26 cellular contexts compared by ENCODE assay signal in the genomic region with DNA sequence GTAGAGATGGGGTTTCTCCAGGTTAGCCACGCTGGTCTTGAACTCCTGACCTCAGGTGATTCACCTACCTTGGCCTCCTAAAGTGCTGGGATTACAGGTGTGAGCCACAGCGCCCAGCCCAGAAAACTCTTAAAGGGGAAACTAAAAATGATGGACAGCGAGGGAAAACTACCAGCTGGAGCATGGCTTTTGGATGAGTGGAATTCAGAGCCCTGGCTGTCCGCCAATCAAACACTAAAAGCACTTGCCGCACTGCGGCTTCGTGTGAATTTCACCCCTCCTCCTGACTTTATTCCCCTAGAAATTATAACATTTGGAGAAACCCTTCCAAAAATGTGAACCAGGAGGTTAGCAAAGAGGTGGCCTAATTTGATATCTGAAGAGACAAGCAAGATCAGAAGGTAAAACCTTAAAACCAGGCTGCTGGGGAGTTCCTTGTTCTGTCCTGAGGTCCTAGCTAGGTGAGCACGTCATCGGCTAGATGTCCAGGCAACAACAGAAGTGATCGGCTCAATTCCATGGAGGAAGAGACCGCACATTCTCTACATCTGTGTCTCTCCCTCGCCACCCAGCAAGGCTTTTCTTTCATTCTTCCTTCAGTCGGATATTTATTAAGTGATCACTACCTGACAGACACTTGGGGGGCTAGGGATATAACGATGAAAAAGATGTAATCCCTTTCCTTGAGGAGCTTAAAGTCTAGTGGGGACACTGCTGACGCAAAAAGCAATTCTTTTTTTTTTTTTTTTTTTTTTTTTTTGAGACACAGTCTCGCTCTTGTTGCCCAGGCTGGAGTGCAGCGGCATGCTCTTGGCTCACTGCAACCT. TPM values are rescaled to one million over a fixed set of nuclear protein-coding genes. Genes with fewer than 3 reads are reported as not detected.
DNase-seq lines count a peak whose midpoint lies in the region; ATAC-seq, FAIRE-seq and TF ChIP-seq lines count a peak whose summit lies in the region.
"Had no signal": no experiment of that assay in that cellular context is flagged by ENCODE, and none has a peak within 500 bp of the region (broad histone marks: within the 10 kb centered on the region; RNA-seq: fewer than 3 reads in every experiment).

No MANE protein-coding gene starts in this region.

- peak overlapping the region; percentile 93 to 94; a peak in 3 of 4 replicates for H3K9ac ChIP-seq in K562 (ENCODE audit: insufficient read depth in 1 of 2, low read depth in 2 of 2, low read length in 2 of 2)

- H3K27me3 ChIP-seq in K562 (ENCODE audit: control insufficient read depth in 2 of 2, insufficient read depth in 2 of 2, low read length in 2 of 2) (no peaks in the 10 kb centered on the region), pancreas (no peaks in the 10 kb centered on the region)
- H3K27me3 ChIP-seq: adrenal gland, cardiac muscle cell, neutrophil, vagina had no signal

- TF ChIP-seq EP300 in K562 (IDR thresholded peaks at IDR 0.05; ENCODE audit: low read length), result no peak

- H3K36me3 Mint-ChIP-seq in T-cell, result no peaks in the 10 kb centered on the region
- H3K36me3 Mint-ChIP-seq: CD14-positive monocyte had no signal

- peaks cover 12% of the 10 kb centered on the region; the same call in 2 of the 3 replicates for H3K36me3 ChIP-seq in K562 (ENCODE audit: control insufficient read depth, insufficient read depth, low read length)
- no peaks in the 10 kb centered on the region for H3K36me3 ChIP-seq in pancreas
- H3K36me3 ChIP-seq: adrenal gland, cardiac muscle cell, esophagus muscularis mucosa, left ventricle myocardium inferior, neutrophil, vagina had no signal

- TF ChIP-seq CTCF in K562 (IDR thresholded peaks at IDR 0.05 in 2 of 3, conservative IDR thresholded peaks at IDR 0.05 in 1 of 3; ENCODE audit: insufficient read depth in 2 of 3, low read depth in 1 of 3, low read length in 3 of 3) (no peak), pancreas (IDR thresholded peaks at IDR 0.05) (no peak)

- FAIRE-seq in K562 (lab: Jason Lieb, UNC) (peak; percentile 70), pancreas (lab: Jason Lieb, UNC) (no peak)

- peaks cover 3 to 7% of the 10 kb centered on the region in 2 donors for H3K27me3 Mint-ChIP-seq in T-cell

- no peak overlapping the region for H3K4me3 Mint-ChIP-seq in T-cell
- H3K4me3 Mint-ChIP-seq: activated CD4-positive, alpha-beta T cell treated with anti-CD3 and anti-CD28 coated beads, Interleukin-2, amount 10 ng/mL, durations not matched to agents 7 days and 5 days; CD14-positive monocyte had no signal

- H3K27ac Mint-ChIP-seq in T-cell, result no peak overlapping the region
- H3K27ac Mint-ChIP-seq: activated CD4-positive, alpha-beta T cell treated with anti-CD3 and anti-CD28 coated beads, Interleukin-2, amount 10 ng/mL, durations not matched to agents 7 days and 5 days had no signal

- H3K9me3 ChIP-seq in K562 (replicated peaks; ENCODE audit: control insufficient read depth, insufficient read depth, low read depth, low read length) (no peaks in the 10 kb centered on the region), pancreas (no peaks in the 10 kb centered on the region)
- H3K9me3 ChIP-seq: adrenal gland, esophagus muscularis mucosa, neutrophil, vagina had no signal

- DNase-seq in NCI-H2107 treated with DMSO at 0.1 percent for 48 hours (lab: John Stamatoyannopoulos, UW; ENCODE audit: unreplicated experiment) (peak; percentile 21), NCI-H2107 (lab: John Stamatoyannopoulos, UW) (no peak), NCI-H1105 treated with DMSO at 0.1 percent for 48 hours (lab: John Stamatoyannopoulos, UW) (peak; percentile 27), K562 (ENCODE audit: extremely low read depth in 1 of 4, low spot score in 3 of 4) (peak; percentile 24 to 73 (median 42)), pancreas (peak in 5 of 6 donors; percentile 74 to 79 (median 78)), pons (ENCODE audit: low spot score) (no peak), ACHN (no peak), T-cell (no peak)
- DNase-seq: activated CD4-positive, alpha-beta T cell treated with anti-CD3 and anti-CD28 coated beads, Interleukin-2, amount 10 ng/mL, durations not matched to agents 7 days and 5 days; activated CD8-positive, alpha-beta memory T cell treated with anti-CD3 and anti-CD28 coated beads, Interleukin-2, amount 50 U/mL, for 4 hours; activated effector memory CD4-positive, alpha-beta T cell treated with Interleukin-2 at 50 U/mL for 16 hours; adrenal gland; dorsolateral prefrontal cortex; glutamatergic neuron; KG1; left ventricle myocardium inferior; NCI-H1048; retina; stimulated activated CD4-positive, alpha-beta T cell treated with anti-CD3 and anti-CD28 coated beads, Interleukin-12 subunit alpha, Interleukin-12 subunit beta, amount 100 ng/mL, for 4 hours; stimulated activated CD8-positive, alpha-beta memory T cell treated with anti-CD3 and anti-CD28 coated beads, Interleukin-4, amount 100 ng/mL, for 48 hours had no signal

- no peaks in the 10 kb centered on the region for H3K4me1 Mint-ChIP-seq in T-cell
- H3K4me1 Mint-ChIP-seq: activated CD4-positive, alpha-beta T cell treated with anti-CD3 and anti-CD28 coated beads, Interleukin-2, amount 10 ng/mL, durations not matched to agents 7 days and 5 days had no signal

- peak; percentile 43 for ATAC-seq in K562
- peak; percentile 82 to 88 (median 86) for ATAC-seq in pancreas
- no peak for ATAC-seq in T-cell (replicated peaks in 1 of 4)

- peak overlapping the region; percentile 73 for H2AFZ ChIP-seq in K562 (ENCODE audit: low read depth, low read length)

- peak overlapping the region; percentile 100 for H3K27ac ChIP-seq in K562 (ENCODE audit: extremely low read depth, low read depth, low read length)
- peak overlapping the region in 1 of 4 donors; percentile 17 for H3K27ac ChIP-seq in pancreas
- H3K27ac ChIP-seq: adrenal gland, cardiac muscle cell, dorsolateral prefrontal cortex, esophagus muscularis mucosa, left ventricle myocardium inferior, neutrophil, vagina had no signal

- peaks cover 76% of the 10 kb centered on the region for H3K79me2 ChIP-seq in K562 (ENCODE audit: control insufficient read depth, insufficient read depth, low read length)

- H3K9me1 ChIP-seq in K562 (ENCODE audit: control insufficient read depth, insufficient read depth, low read length), result no peaks in the 10 kb centered on the region

- TF ChIP-seq POLR2A in K562 (conservative IDR thresholded peaks at IDR 0.05), result no peak

- peaks cover 12 to 26% of the 10 kb centered on the region in 2 experiments for H3K4me1 ChIP-seq in K562 (replicated peaks in 1 of 2; ENCODE audit: control insufficient read depth in 2 of 2, insufficient read depth in 2 of 2, low read length in 2 of 2)
- H3K4me1 ChIP-seq in pancreas, result no peaks in the 10 kb centered on the region
- H3K4me1 ChIP-seq: adrenal gland, esophagus muscularis mucosa, left ventricle myocardium inferior, vagina had no signal

- TF ChIP-seq RAD21 in K562 (CRISPR knock-in tag; conservative IDR thresholded peaks at IDR 0.05 in 1 of 2, IDR thresholded peaks at IDR 0.05 in 1 of 2), result no peak

- intact Hi-C loops in K562 (cut with micrococcal nuclease) (loop anchor here (2.0 to 5.0 kb wide), 5 partner anchors 58 to 181 kb away; partner anchors contain the start of genes RNF168, SMCO1 and UBXN7), pancreas (cut with DNase I) (no loop called here)

- CTCF ChIA-PET in K562 (lab: Yijun Ruan, JAX; ENCODE audit: low intra/inter-chr PET ratio), result no interaction called here
- CTCF ChIA-PET in T-cell (lab: Charles Lee), result no interaction called here

- H4K20me1 ChIP-seq in K562 (replicated peaks; ENCODE audit: control insufficient read depth, insufficient read depth, low read length), result no peaks in the 10 kb centered on the region

- H3K4me2 ChIP-seq in K562 (ENCODE audit: insufficient read depth, low read length), result peak overlapping the region; percentile 100

- H3K9me3 Mint-ChIP-seq in T-cell, result no peaks in the 10 kb centered on the region
- H3K9me3 Mint-ChIP-seq: activated CD4-positive, alpha-beta T cell treated with anti-CD3 and anti-CD28 coated beads, Interleukin-2, amount 10 ng/mL, durations not matched to agents 7 days and 5 days had no signal

- POLR2A ChIA-PET in K562 (lab: Yijun Ruan, JAX), result interaction anchor here (0.5 to 3.4 kb wide), 15 partner anchors 8 to 1548 kb away, joined by 3 to 51 read pairs (median 9); partner anchors contain the start of genes DYNLT2B and PCYT1A
- POLR2A ChIA-PET in T-cell (lab: Charles Lee), result no interaction called here

- no TSS peak for BruUV-seq in K562 (replicated peaks; lab: Mats Ljungman, UMichigan)

- H3K4me3 ChIP-seq in K562, result peak overlapping the region; percentile 54
- no peak overlapping the region for H3K4me3 ChIP-seq in pancreas
- H3K4me3 ChIP-seq: adrenal gland, cardiac muscle cell, dorsolateral prefrontal cortex, esophagus muscularis mucosa, left ventricle myocardium inferior, vagina had no signal

- in situ Hi-C loops in K562 (cut with MboI), result no loop called here
- in situ Hi-C loops in ACHN (cut with HindIII; ENCODE audit: low pct_ligation_motif_present, low pct_unique_long_range_greater_than_20kb, low sequenced_read_pairs), result no loop called here

- 8% methylated on average over 16 of the region's 17 CpGs for WGBS in K562 (ENCODE audit: insufficient coverage, low coverage, missing lambda C conversion rate)
- WGBS in pancreas, 2 donors, result 50 to 58% methylated on average over 17 of the region's 17 CpGs

RNA-seq across cellular contexts. Expression of gene TM4SF19, which starts 1.7 kb away (rescaled TPM):
- 84.6 and 136 TPM in 2 replicates for total RNA-seq in K562 (2011; cell fraction: chromatin; rRNA removed; ENCODE audit: low replicate concordance)
- 68.0 and 78.0 TPM in 2 replicates for total RNA-seq in K562 (2011; cell fraction: nucleolus; rRNA removed)
- total RNA-seq in K562 (2011; cell fraction: nucleoplasm; rRNA removed), result 79.4 and 104 TPM in 2 replicates
- total RNA-seq in K562 (2014; rRNA removed) (8.0 and 10.6 TPM in 2 replicates), K562 (2014; rRNA removed; fragmentation: Illumina TruSeq; extraction: Trizol) (12.5 and 13.6 TPM in 2 replicates), K562 (2015; rRNA removed; fragmentation: Illumina TruSeq; extraction: Trizol) (15.0 and 15.4 TPM in 2 replicates), K562 (2021) (18.4 and 19.0 TPM in 2 replicates), pancreas (1 to 10 TPM in 2 of 6 donors, not detected in 4; 1.9 to 2.4 TPM), T-cell (1 to 10 TPM in 1 of 5 donors, under 1 TPM in 2, not detected in 2; 0.28 to 1.3 (median 0.53) TPM)
- polyA plus RNA-seq in K562 (2011; rRNA removed) (27.1 and 29.3 TPM in 2 replicates), K562 (2014; fragmentation: Illumina TruSeq; extraction: Trizol) (12.7 and 14.9 TPM in 2 replicates), K562 (2014; fragmentation: Nextera tagmentation; extraction: Ambion mirVana) (10 to 100 TPM; 25.3 to 26.7 TPM), K562 (2014; rRNA removed) (13.8 and 19.0 TPM in 2 replicates), pancreas (under 1 TPM in 1 of 2 donors, not detected in 1; 0.99 TPM)
- 22.0 and 31.8 TPM in 2 replicates for polyA plus RNA-seq in K562 (2011; cell fraction: cytosol; rRNA removed)
- polyA plus RNA-seq in K562 (2011; cell fraction: nucleus; rRNA removed), result 45.2 and 52.4 TPM in 2 replicates
- 24.0 and 26.4 TPM in 2 replicates for polyA plus RNA-seq in K562 (2012)
- polyA minus RNA-seq in K562 (2011; rRNA and poly(A)+ RNA removed), result 22.6 and 26.3 TPM in 2 replicates
- 14.3 TPM in 2 replicates for polyA minus RNA-seq in K562 (2011; cell fraction: cytosol; rRNA and poly(A)+ RNA removed)
- polyA minus RNA-seq in K562 (2011; cell fraction: nucleus; rRNA and poly(A)+ RNA removed), result 9.3 and 15.4 TPM in 2 replicates
- total RNA-seq: activated CD4-positive, alpha-beta T cell treated with anti-CD3 and anti-CD28 coated beads, Interleukin-2, amount 10 ng/mL, durations not matched to agents 7 days and 5 days; cardiac muscle cell; esophagus muscularis mucosa; left ventricle myocardium inferior; T-helper 1 cell treated with Interleukin-12 subunit alpha and Interleukin-12 subunit beta and Interleukin-4 antibody, amounts not matched to agents 30 ng/mL and 1 ng/mL, for 36 hours; vagina had no signal
- polyA plus RNA-seq: cardiac muscle cell had no signal

RNA-seq across cellular contexts. Expression of gene DYNLT2B, which starts 18.5 kb away (rescaled TPM):
- 5.6 and 8.4 TPM in 2 replicates for total RNA-seq in K562 (2011; cell fraction: chromatin; rRNA removed; ENCODE audit: low replicate concordance)
- total RNA-seq in K562 (2011; cell fraction: nucleolus; rRNA removed), result 4.9 and 5.7 TPM in 2 replicates
- total RNA-seq in K562 (2011; cell fraction: nucleoplasm; rRNA removed), result 3.4 and 6.5 TPM in 2 replicates
- total RNA-seq in K562 (2014; rRNA removed) (6.5 and 10.2 TPM in 2 replicates), K562 (2014; rRNA removed; fragmentation: Illumina TruSeq; extraction: Trizol) (8.3 and 8.7 TPM in 2 replicates), K562 (2015; rRNA removed; fragmentation: Illumina TruSeq; extraction: Trizol) (7.1 and 8.5 TPM in 2 replicates), K562 (2021) (8.3 and 8.6 TPM in 2 replicates), pancreas (1 to 10 TPM; 2.2 to 4.0 (median 2.6) TPM), T-cell (1 to 10 TPM; 3.2 to 8.5 (median 7.8) TPM)
- polyA plus RNA-seq in K562 (2011; rRNA removed) (13.7 and 17.1 TPM in 2 replicates), K562 (2014; fragmentation: Illumina TruSeq; extraction: Trizol) (7.4 and 8.8 TPM in 2 replicates), K562 (2014; fragmentation: Nextera tagmentation; extraction: Ambion mirVana) (10 to 100 TPM in 1 of 2 experiments, 1 to 10 TPM in 1; 9.7 to 13.3 TPM), K562 (2014; rRNA removed) (16.8 and 19.9 TPM in 2 replicates), pancreas (10 to 100 TPM in 1 of 2 donors, 1 to 10 TPM in 1; 7.9 to 19.5 TPM)
- polyA plus RNA-seq in K562 (2011; cell fraction: cytosol; rRNA removed), result 11.9 and 12.6 TPM in 2 replicates
- 5.7 and 7.7 TPM in 2 replicates for polyA plus RNA-seq in K562 (2011; cell fraction: nucleus; rRNA removed)
- 14.7 and 17.8 TPM in 2 replicates for polyA plus RNA-seq in K562 (2012)
- 3.2 and 4.5 TPM in 2 replicates for polyA minus RNA-seq in K562 (2011; rRNA and poly(A)+ RNA removed)
- polyA minus RNA-seq in K562 (2011; cell fraction: cytosol; rRNA and poly(A)+ RNA removed), result 4.7 TPM in 1 of 2 replicates, not detected in the other
- polyA minus RNA-seq in K562 (2011; cell fraction: nucleus; rRNA and poly(A)+ RNA removed), result 3.2 and 6.1 TPM in 2 replicates

RNA-seq across cellular contexts. Expression of gene PCYT1A, which starts 49.0 kb away (rescaled TPM):
- total RNA-seq in K562 (2011; cell fraction: chromatin; rRNA removed; ENCODE audit: low replicate concordance), result 166 and 178 TPM in 2 replicates
- total RNA-seq in K562 (2011; cell fraction: nucleolus; rRNA removed), result 94.6 and 104 TPM in 2 replicates
- 110 and 116 TPM in 2 replicates for total RNA-seq in K562 (2011; cell fraction: nucleoplasm; rRNA removed)
- total RNA-seq in K562 (2014; rRNA removed) (42.4 and 49.6 TPM in 2 replicates), K562 (2014; rRNA removed; fragmentation: Illumina TruSeq; extraction: Trizol) (42.9 and 47.6 TPM in 2 replicates), K562 (2015; rRNA removed; fragmentation: Illumina TruSeq; extraction: Trizol) (51.1 and 53.4 TPM in 2 replicates), K562 (2021) (52.0 and 55.5 TPM in 2 replicates), pancreas (10 to 100 TPM; 14.1 to 26.0 (median 18.1) TPM), T-cell (10 to 100 TPM; 61.1 to 87.9 (median 64.1) TPM)
- polyA plus RNA-seq in K562 (2011; rRNA removed) (53.0 and 55.1 TPM in 2 replicates), K562 (2014; fragmentation: Illumina TruSeq; extraction: Trizol) (58.2 and 62.8 TPM in 2 replicates), K562 (2014; fragmentation: Nextera tagmentation; extraction: Ambion mirVana) (10 to 100 TPM; 13.4 to 13.5 TPM), K562 (2014; rRNA removed) (45.8 and 49.4 TPM in 2 replicates), pancreas (10 to 100 TPM; 15.7 to 16.8 TPM)
- 45.5 and 51.1 TPM in 2 replicates for polyA plus RNA-seq in K562 (2011; cell fraction: cytosol; rRNA removed)
- 99.4 and 119 TPM in 2 replicates for polyA plus RNA-seq in K562 (2011; cell fraction: nucleus; rRNA removed)
- 39.7 and 44.1 TPM in 2 replicates for polyA plus RNA-seq in K562 (2012)
- polyA minus RNA-seq in K562 (2011; rRNA and poly(A)+ RNA removed), result 102 and 116 TPM in 2 replicates
- 72.9 and 75.6 TPM in 2 replicates for polyA minus RNA-seq in K562 (2011; cell fraction: cytosol; rRNA and poly(A)+ RNA removed)
- polyA minus RNA-seq in K562 (2011; cell fraction: nucleus; rRNA and poly(A)+ RNA removed), result 78.6 and 108 TPM in 2 replicates

Comparison
In these comparisons a context has a peak if more than half of its experiments do, and no peak if none do; other contexts are left out.
1. DNase-seq: peak in NCI-H2107 treated with DMSO at 0.1 percent for 48 hours (single experiment), NCI-H1105 treated with DMSO at 0.1 percent for 48 hours (single experiment), K562 (4 of 4) and pancreas (5 of 6); none in NCI-H2107 (single experiment), pons (single experiment), ACHN (single experiment) and T-cell (0 of 34).
2. ATAC-seq: peak in K562 (single experiment) and pancreas (4 of 4); none in T-cell (0 of 4).